8 cellular contexts compared by ENCODE assay signal in the genomic region with DNA sequence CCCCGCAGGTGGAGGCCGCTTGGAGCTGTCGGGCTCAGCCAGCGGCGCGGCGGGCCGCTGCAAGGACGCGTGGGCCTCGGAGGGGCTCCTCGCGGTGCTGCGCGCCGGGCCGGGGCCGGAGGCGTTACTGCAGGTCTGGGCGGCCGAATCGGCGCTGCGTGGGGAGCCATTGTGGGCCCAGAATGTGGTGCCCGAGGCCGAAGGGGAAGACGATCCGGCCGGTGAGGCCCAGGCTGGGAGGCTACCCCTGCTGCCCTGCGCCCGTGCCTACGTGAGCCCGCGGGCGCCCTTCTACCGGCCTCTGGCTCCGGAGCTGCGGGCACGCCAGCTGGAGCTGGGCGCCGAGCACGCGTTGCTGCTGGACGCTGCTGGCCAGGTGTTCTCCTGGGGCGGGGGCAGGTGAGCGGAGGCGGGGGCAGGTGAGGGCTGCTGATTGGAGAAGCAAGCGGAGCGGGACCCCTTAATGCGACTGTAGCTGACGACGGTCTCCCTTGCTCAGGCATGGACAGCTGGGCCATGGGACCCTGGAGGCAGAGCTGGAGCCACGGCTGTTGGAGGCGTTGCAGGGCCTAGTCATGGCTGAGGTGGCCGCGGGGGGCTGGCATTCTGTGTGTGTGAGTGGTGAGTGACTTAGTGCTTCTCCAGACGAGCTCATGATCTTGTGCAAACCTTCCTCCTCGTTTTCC. TPM values are rescaled to one million over a fixed set of nuclear protein-coding genes. Genes with fewer than 3 reads are reported as not detected.
DNase-seq lines count a peak whose midpoint lies in the region; FAIRE-seq and TF ChIP-seq lines count a peak whose summit lies in the region.

No MANE protein-coding gene starts in this region.

- H3K36me3 ChIP-seq in brain microvascular endothelial cell (replicated peaks) (peaks cover 18% of the 10 kb centered on the region), kidney epithelial cell (ENCODE audit: control insufficient read depth, insufficient read depth, low read length) (no peaks in the 10 kb centered on the region), stomach smooth muscle (ENCODE audit: control insufficient read depth in 2 of 2, insufficient read depth in 2 of 2, low read length in 2 of 2) (peaks cover 26% of the 10 kb centered on the region in 2 donors)

- H3K4me1 ChIP-seq in stomach smooth muscle (ENCODE audit: control insufficient read depth, insufficient read depth, low read length), result peaks cover 52% of the 10 kb centered on the region

- H3K4me3 ChIP-seq in brain microvascular endothelial cell (ENCODE audit: low read depth, low read length) (peak overlapping the region; percentile 69), kidney epithelial cell (ENCODE audit: low read depth, low read length) (peak overlapping the region; percentile 67), stomach smooth muscle (ENCODE audit: low read length in 2 of 2) (peak overlapping the region; percentile 64 to 80)

- intact Hi-C loops in activated CD4-positive, alpha-beta T cell treated with anti-CD3 and anti-CD28 coated beads, Interleukin-2, amount 10 ng/mL, durations not matched to agents 24 days and 14 days (cut with micrococcal nuclease), result loop anchor here (5.0 kb wide), 1 partner anchor 315 kb away; no protein-coding TSS in a partner anchor

- peaks cover 15% of the 10 kb centered on the region for H3K4me1 Mint-ChIP-seq in activated CD4-positive, alpha-beta T cell treated with anti-CD3 and anti-CD28 coated beads, Interleukin-2, amount 10 ng/mL, durations not matched to agents 24 days and 14 days

- H3K27ac Mint-ChIP-seq in activated CD4-positive, alpha-beta T cell treated with anti-CD3 and anti-CD28 coated beads, Interleukin-2, amount 10 ng/mL, durations not matched to agents 24 days and 14 days, result peak overlapping the region; percentile 23

- FAIRE-seq in urothelium cell line (lab: Jason Lieb, UNC), result no peak

- no peaks in the 10 kb centered on the region for H3K9me3 ChIP-seq in stomach smooth muscle (ENCODE audit: control insufficient read depth in 2 of 2, low read length in 2 of 2)

- TF ChIP-seq CTCF in brain microvascular endothelial cell (IDR thresholded peaks at IDR 0.05; ENCODE audit: low read depth, low read length, missing control alignments), result no peak
- TF ChIP-seq CTCF in kidney epithelial cell (IDR thresholded peaks at IDR 0.05; ENCODE audit: insufficient read depth, low read length, poor library complexity, severe bottlenecking), result no peak

- peak overlapping the region; percentile 72 to 75 for H3K9ac ChIP-seq in stomach smooth muscle (ENCODE audit: low read length in 2 of 2)

- no peak overlapping the region for H3K27ac ChIP-seq in brain microvascular endothelial cell
- H3K27ac ChIP-seq in stomach smooth muscle (ENCODE audit: low read length), result peak overlapping the region; percentile 37

- H3K27me3 Mint-ChIP-seq in activated CD4-positive, alpha-beta T cell treated with anti-CD3 and anti-CD28 coated beads, Interleukin-2, amount 10 ng/mL, durations not matched to agents 24 days and 14 days, result no peaks in the 10 kb centered on the region

- in situ Hi-C loops in brain microvascular endothelial cell (cut with HindIII; ENCODE audit: low pct_ligation_motif_present, low sequenced_read_pairs), result no loop called here

- DNase-seq in activated CD4-positive, alpha-beta T cell treated with anti-CD3 and anti-CD28 coated beads, Interleukin-2, amount 10 ng/mL, durations not matched to agents 24 days and 14 days, result no peak
- DNase-seq in activated CD4-positive, alpha-beta T cell treated with anti-CD3 and anti-CD28 coated beads, Interleukin-2, amount 50 U/mL, for 4 hours, result no peak
- DNase-seq in brain microvascular endothelial cell (peak; percentile 22), kidney epithelial cell (ENCODE audit: low read depth) (no peak), activated gamma-delta T cell (lab: John Stamatoyannopoulos, UW) (no peak), NCI-H146 (lab: John Stamatoyannopoulos, UW) (no peak), urothelium cell line (ENCODE audit: low spot score) (no peak)

- H3K4me3 Mint-ChIP-seq in activated CD4-positive, alpha-beta T cell treated with anti-CD3 and anti-CD28 coated beads, Interleukin-2, amount 10 ng/mL, durations not matched to agents 24 days and 14 days, result peak overlapping the region; percentile 66

- H3K9me3 Mint-ChIP-seq in activated CD4-positive, alpha-beta T cell treated with anti-CD3 and anti-CD28 coated beads, Interleukin-2, amount 10 ng/mL, durations not matched to agents 24 days and 14 days, result no peaks in the 10 kb centered on the region

- no peaks in the 10 kb centered on the region for H3K27me3 ChIP-seq in brain microvascular endothelial cell (replicated peaks)
- H3K27me3 ChIP-seq in kidney epithelial cell (ENCODE audit: control insufficient read depth, insufficient read depth, low read length), result no peaks in the 10 kb centered on the region
- no peaks in the 10 kb centered on the region for H3K27me3 ChIP-seq in stomach smooth muscle (ENCODE audit: control insufficient read depth in 1 of 2, insufficient read depth in 2 of 2, low read length in 2 of 2)

- H3K36me3 Mint-ChIP-seq in activated CD4-positive, alpha-beta T cell treated with anti-CD3 and anti-CD28 coated beads, Interleukin-2, amount 10 ng/mL, durations not matched to agents 24 days and 14 days (ENCODE audit: low read depth), result peaks cover 42% of the 10 kb centered on the region

RNA-seq across cellular contexts. Expression of gene RCCD1, which starts 2.6 kb away (rescaled TPM):
- 28.0 and 32.3 TPM in 2 replicates for total RNA-seq in activated CD4-positive, alpha-beta T cell treated with anti-CD3 and anti-CD28 coated beads, Interleukin-2, amount 10 ng/mL, durations not matched to agents 24 days and 14 days
- 8.9 and 12.5 TPM in 2 replicates for total RNA-seq in kidney epithelial cell

RNA-seq across cellular contexts. Expression of gene UNC45A, which starts 22.2 kb away (rescaled TPM):
- 66.9 and 67.0 TPM in 2 replicates for total RNA-seq in activated CD4-positive, alpha-beta T cell treated with anti-CD3 and anti-CD28 coated beads, Interleukin-2, amount 10 ng/mL, durations not matched to agents 24 days and 14 days
- 50.1 and 62.7 TPM in 2 replicates for total RNA-seq in kidney epithelial cell

RNA-seq across cellular contexts. Expression of gene HDDC3, which starts 24.9 kb away (rescaled TPM):
- total RNA-seq in activated CD4-positive, alpha-beta T cell treated with anti-CD3 and anti-CD28 coated beads, Interleukin-2, amount 10 ng/mL, durations not matched to agents 24 days and 14 days, result 36.3 and 39.9 TPM in 2 replicates
- 20.0 and 24.4 TPM in 2 replicates for total RNA-seq in kidney epithelial cell

RNA-seq across cellular contexts. Expression of gene PRC1, which starts 37.1 kb away (rescaled TPM):
- total RNA-seq in activated CD4-positive, alpha-beta T cell treated with anti-CD3 and anti-CD28 coated beads, Interleukin-2, amount 10 ng/mL, durations not matched to agents 24 days and 14 days, result 85.0 and 86.2 TPM in 2 replicates
- 17.0 and 30.0 TPM in 2 replicates for total RNA-seq in kidney epithelial cell

RNA-seq across cellular contexts. Expression of gene MAN2A2, which starts 54.1 kb away (rescaled TPM):
- 196 and 206 TPM in 2 replicates for total RNA-seq in activated CD4-positive, alpha-beta T cell treated with anti-CD3 and anti-CD28 coated beads, Interleukin-2, amount 10 ng/mL, durations not matched to agents 24 days and 14 days
- total RNA-seq in kidney epithelial cell, result 31.1 and 33.3 TPM in 2 replicates
